17 cellular contexts compared by ENCODE assay signal in genomic region chr1:51101976-51102375, GRCh38.
"Had no signal": no experiment of that assay in that cellular context is flagged by ENCODE, and none has a peak within 500 bp of the region (broad histone marks: within the 10 kb centered on the region; RNA-seq: fewer than 3 reads in every experiment).

Gene C1orf185, plus strand, starts transcription at chr1:51102228. Its CDS starts 6 bp downstream, at chr1:51102234.

- H3K27me3 ChIP-seq: body of pancreas, neural progenitor cell, right atrium auricular region had no signal

- H2AFZ ChIP-seq: neural progenitor cell had no signal

- H3K4me3 ChIP-seq: body of pancreas, esophagus muscularis mucosa, neural progenitor cell, prostate gland, right atrium auricular region had no signal

- H3K9ac ChIP-seq: neural progenitor cell had no signal

- H3K36me3 ChIP-seq: esophagus muscularis mucosa, neural progenitor cell, prostate gland, right atrium auricular region had no signal

- H3K4me1 ChIP-seq: body of pancreas, esophagus muscularis mucosa, neural progenitor cell, prostate gland, right atrium auricular region had no signal

- H3K27ac ChIP-seq: body of pancreas, esophagus muscularis mucosa, neural progenitor cell, prostate gland, right atrium auricular region had no signal

- H3K4me1 Mint-ChIP-seq: neural progenitor cell had no signal

- H3K27ac Mint-ChIP-seq: activated CD8-positive, alpha-beta T cell treated with anti-CD3 and anti-CD28 coated beads for 36 hours; activated naive CD4-positive, alpha-beta T cell treated with anti-CD3 and anti-CD28 coated beads for 36 hours; neural progenitor cell had no signal

- H3K9me3 ChIP-seq: body of pancreas, esophagus muscularis mucosa, prostate gland, right atrium auricular region had no signal

- DNase-seq: activated CD4-positive, alpha-beta T cell treated with anti-CD3 and anti-CD28 coated beads for 48 hours; activated CD4-positive, CD25-positive, alpha-beta regulatory T cell; activated CD8-positive, alpha-beta T cell treated with anti-CD3 and anti-CD28 coated beads for 36 hours; activated naive CD4-positive, alpha-beta T cell treated with anti-CD3 and anti-CD28 coated beads for 36 hours; activated T-cell treated with anti-CD3 and anti-CD28 coated beads, Interleukin-2, amount 50 U/mL, for 4 hours; body of pancreas; dermis blood vessel endothelial cell; effector memory CD4-positive, alpha-beta T cell; left ventricle myocardium superior; stimulated activated CD4-positive, alpha-beta T cell treated with anti-CD3 and anti-CD28 coated beads, Interleukin-12 subunit alpha, Interleukin-12 subunit beta, amount 100 ng/mL, for 4 hours; stimulated activated CD4-positive, alpha-beta T cell treated with anti-CD3 and anti-CD28 coated beads, Interleukin-1b, Interleukin-23, amount 100 ng/mL, for 48 hours; stimulated activated CD8-positive, alpha-beta memory T cell treated with anti-CD3 and anti-CD28 coated beads, Interleukin-4, amount 100 ng/mL, for 48 hours; stimulated activated naive CD4-positive, alpha-beta T cell had no signal

- H3K36me3 Mint-ChIP-seq: neural progenitor cell had no signal

- H3K4me2 ChIP-seq: neural progenitor cell had no signal

- H3K9me3 Mint-ChIP-seq: activated CD8-positive, alpha-beta T cell treated with anti-CD3 and anti-CD28 coated beads for 36 hours; activated naive CD4-positive, alpha-beta T cell treated with anti-CD3 and anti-CD28 coated beads for 36 hours; activated T-cell treated with anti-CD3 and anti-CD28 coated beads, Interleukin-2, amount 50 U/mL, for 4 hours; neural progenitor cell had no signal

- H3K4me3 Mint-ChIP-seq: activated CD8-positive, alpha-beta T cell treated with anti-CD3 and anti-CD28 coated beads for 36 hours; activated naive CD4-positive, alpha-beta T cell treated with anti-CD3 and anti-CD28 coated beads for 36 hours; activated T-cell treated with anti-CD3 and anti-CD28 coated beads, Interleukin-2, amount 50 U/mL, for 4 hours; neural progenitor cell had no signal
